28 cellular contexts compared by ENCODE assay signal in the genomic region with DNA sequence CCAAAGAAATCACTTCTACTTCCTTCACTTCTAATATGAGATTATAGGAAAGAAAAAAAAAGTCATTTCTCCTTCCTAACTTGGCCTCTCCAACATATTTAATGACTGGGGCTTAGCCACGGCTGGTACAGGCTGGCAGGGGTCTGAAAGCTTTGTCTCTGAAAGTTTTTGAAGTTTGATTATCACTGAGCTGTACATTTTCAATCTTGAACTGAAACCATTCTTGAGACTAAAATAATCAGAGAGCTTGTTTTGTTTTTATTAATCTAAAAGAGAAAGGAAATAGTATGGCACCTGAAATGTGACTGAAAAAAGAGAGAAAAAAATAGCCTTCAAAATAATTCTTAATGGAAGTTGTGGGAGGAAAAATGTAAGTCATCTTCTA. TPM values are rescaled to one million over a fixed set of nuclear protein-coding genes. Genes with fewer than 3 reads are reported as not detected.
DNase-seq lines count a peak whose midpoint lies in the region; ATAC-seq, FAIRE-seq and TF ChIP-seq lines count a peak whose summit lies in the region.
"Had no signal": no experiment of that assay in that cellular context is flagged by ENCODE, and none has a peak within 500 bp of the region (broad histone marks: within the 10 kb centered on the region; RNA-seq: fewer than 3 reads in every experiment).

No MANE protein-coding gene starts in this region.

- no peaks in the 10 kb centered on the region for H3K4me1 ChIP-seq in kidney (ENCODE audit: control insufficient read depth in 1 of 2, insufficient read depth in 1 of 2, low read depth in 1 of 2, low read length in 2 of 2)
- H3K4me1 ChIP-seq: Peyer's patch, upper lobe of left lung had no signal

- DNase-seq in GM12864 (ENCODE audit: low read depth) (no peak), iPS-NIHi11 (ENCODE audit: low spot score) (no peak), SHP77 treated with DMSO at 0.1 percent for 48 hours (lab: John Stamatoyannopoulos, UW) (no peak), kidney (no peak)
- DNase-seq: 8988T; activated CD4-positive, alpha-beta memory T cell treated with anti-CD3 and anti-CD28 coated beads, Interleukin-2, amount 10 ng/mL, durations not matched to agents 7 days and 5 days; activated naive CD4-positive, alpha-beta T cell; activated T-cell treated with anti-CD3 and anti-CD28 coated beads, Interleukin-2, amount 50 U/mL, for 1 hour; amniotic stem cell; DND-41; H9; NCI-H146; NCI-H774; Peyer's patch; stimulated activated CD4-positive, alpha-beta T cell treated with anti-CD3 and anti-CD28 coated beads, Interleukin-4, amount 100 ng/mL, for 4 hours; upper lobe of left lung had no signal

- H3K9me3 ChIP-seq in kidney (ENCODE audit: control insufficient read depth in 1 of 2, low read length in 2 of 2), result no peaks in the 10 kb centered on the region
- H3K9me3 ChIP-seq: Peyer's patch, upper lobe of left lung had no signal

- no peak overlapping the region for H3K9ac ChIP-seq in kidney (ENCODE audit: low read length in 2 of 2)

- H3K36me3 ChIP-seq in kidney (ENCODE audit: control insufficient read depth in 1 of 2, insufficient read depth in 2 of 2, low read length in 2 of 2), result no peaks in the 10 kb centered on the region
- H3K36me3 ChIP-seq: cardiac muscle cell, Peyer's patch, upper lobe of left lung had no signal

- ATAC-seq in GM19351 (IDR thresholded peaks at IDR 0.05; ENCODE audit: unreplicated experiment) (peak; percentile 41), HG02588 (IDR thresholded peaks at IDR 0.05; ENCODE audit: unreplicated experiment) (peak; percentile 41), HG03175 (IDR thresholded peaks at IDR 0.05; ENCODE audit: unreplicated experiment) (peak; percentile 34), HG03159 (IDR thresholded peaks at IDR 0.05; ENCODE audit: unreplicated experiment) (no peak)

- peak overlapping the region; percentile 18; the same call in 1 of the 2 replicates for H3K4me3 ChIP-seq in GM12864 (ENCODE audit: low read depth, low read length)
- H3K4me3 ChIP-seq in kidney (ENCODE audit: low read length in 2 of 2), result no peak overlapping the region
- H3K4me3 ChIP-seq: cardiac muscle cell, Peyer's patch, SK-N-MC, smooth muscle cell, upper lobe of left lung had no signal

- no peak for TF ChIP-seq CTCF in GM12864 (IDR thresholded peaks at IDR 0.05; ENCODE audit: low read depth, low read length, missing control alignments)
- no peak for TF ChIP-seq CTCF in kidney (IDR thresholded peaks at IDR 0.05; ENCODE audit: borderline replicate concordance, extremely low read depth, insufficient read depth)

- H3K27ac ChIP-seq in kidney (ENCODE audit: low read depth in 2 of 2, low read length in 2 of 2), result no peak overlapping the region
- H3K27ac ChIP-seq: cardiac muscle cell, Peyer's patch, SK-N-MC, upper lobe of left lung had no signal

- FAIRE-seq in kidney (lab: Jason Lieb, UNC), result no peak

- intact Hi-C loops in kidney (cut with DNase I), result no loop called here

RNA-seq across cellular contexts. Expression of a gene that starts 3.8 kb away (rescaled TPM):
- total RNA-seq in kidney, result not detected
- polyA plus RNA-seq in kidney (ENCODE audit: insufficient read depth, low read depth, low replicate concordance), result not detected
- total RNA-seq: activated CD4-positive, alpha-beta memory T cell treated with anti-CD3 and anti-CD28 coated beads, Interleukin-2, amount 10 ng/mL, durations not matched to agents 7 days and 5 days; cardiac muscle cell; dermis microvascular lymphatic vessel endothelial cell; fibroblast of villous mesenchyme; H9; M059J; Peyer's patch; posterior vena cava; smooth muscle cell; T-helper 2 cell treated with Interferon-gamma antibody and Interleukin-4, amounts not matched to agents 100 ng/mL and 5 ng/mL, for 36 hours had no signal
- polyA plus RNA-seq: cardiac muscle cell, smooth muscle cell had no signal
